ENCODE assay signal across 15 cellular contexts in genomic region chr7:130615583-130615982, GRCh38. TPM values are rescaled to one million over a fixed set of nuclear protein-coding genes. Genes with fewer than 3 reads are reported as not detected.
DNase-seq lines count a peak whose midpoint lies in the region; ATAC-seq, FAIRE-seq and TF ChIP-seq lines count a peak whose summit lies in the region.
"Had no signal": no experiment of that assay in that cellular context is flagged by ENCODE, and none has a peak within 500 bp of the region (broad histone marks: within the 10 kb centered on the region; RNA-seq: fewer than 3 reads in every experiment).

No MANE protein-coding gene starts in this region.

- H3K27ac ChIP-seq in heart right ventricle (no peak overlapping the region), HepG2 (ENCODE audit: extremely low read length, insufficient read depth, low read length) (no peak overlapping the region)
- H3K27ac ChIP-seq: HL-60 had no signal

- no peaks in the 10 kb centered on the region for H4K20me1 ChIP-seq in HepG2 (ENCODE audit: insufficient read depth, low read length)

- TF ChIP-seq POLR2A in HepG2 (IDR thresholded peaks at IDR 0.05; ENCODE audit: insufficient read depth in 1 of 2, low read depth in 2 of 2, low read length in 2 of 2): no peak

- no peak overlapping the region for H2AFZ ChIP-seq in HepG2 (ENCODE audit: low read length)
- H2AFZ ChIP-seq: GM23338 had no signal

- ATAC-seq in Right ventricle myocardium superior (ENCODE audit: poor library complexity): peak; percentile 94
- no peak for ATAC-seq in left cardiac atrium
- ATAC-seq in heart right ventricle: peak in 5 of 8 donors; percentile 44 to 96 (median 82)
- peak; percentile 45; the same call in 2 of the 3 replicates for ATAC-seq in HepG2
- no peak for ATAC-seq in GM19395 (IDR thresholded peaks at IDR 0.05; ENCODE audit: unreplicated experiment)
- ATAC-seq: GM23338 had no signal

- no peak for TF ChIP-seq EP300 in HepG2 (IDR thresholded peaks at IDR 0.05; ENCODE audit: low read depth in 2 of 2, low read length in 2 of 2)
- no peak for TF ChIP-seq EP300 in HepG2 (CRISPR knock-in tag; IDR thresholded peaks at IDR 0.05; ENCODE audit: borderline replicate concordance)

- CTCF ChIA-PET in HepG2 (lab: Yijun Ruan, JAX; ENCODE audit: low intra/inter-chr PET ratio, low total read pairs): no interaction called here

- H3K27me3 ChIP-seq in heart right ventricle (no peaks in the 10 kb centered on the region), HepG2 (ENCODE audit: control insufficient read depth in 1 of 2, insufficient read depth in 2 of 2, low read length in 2 of 2) (no peaks in the 10 kb centered on the region)

- WGBS in heart right ventricle, 2 donors: 73 to 89% methylated on average over 2 of the region's 2 CpGs
- WGBS in HepG2 (ENCODE audit: low lambda C conversion rate): 92% methylated on average over 2 of the region's 2 CpGs

- H3K4me1 ChIP-seq in heart right ventricle (no peaks in the 10 kb centered on the region), HepG2 (ENCODE audit: insufficient read depth, low read length) (no peaks in the 10 kb centered on the region)

- no peaks in the 10 kb centered on the region for H3K79me2 ChIP-seq in HepG2 (ENCODE audit: insufficient read depth, low read length)

- H3K4me3 ChIP-seq in heart right ventricle (no peak overlapping the region), HepG2 (replicated peaks in 1 of 3; ENCODE audit: insufficient read depth in 1 of 3, low read depth in 2 of 3, low read length in 3 of 3) (no peak overlapping the region)
- H3K4me3 ChIP-seq: GM23338 had no signal

- intact Hi-C loops in Right ventricle myocardium superior (cut with DNase I): no loop called here
- intact Hi-C loops in left cardiac atrium (cut with DNase I): no loop called here
- intact Hi-C loops in heart right ventricle (cut with DNase I): no loop called here
- intact Hi-C loops in HepG2 (cut with micrococcal nuclease; ENCODE audit: unreplicated experiment): no loop called here

- no peak for FAIRE-seq in HepG2 (lab: Jason Lieb, UNC)
- FAIRE-seq: G401.6 had no signal

- H3K36me3 ChIP-seq in heart right ventricle: peaks cover 0 to 65% (median 17%) of the 10 kb centered on the region in 9 donors
- H3K36me3 ChIP-seq in HepG2 (replicated peaks in 1 of 2; ENCODE audit: control insufficient read depth in 1 of 2, insufficient read depth in 2 of 2, low read length in 2 of 2): peaks cover 3 to 11% of the 10 kb centered on the region in 2 experiments

- H3K9me3 ChIP-seq in heart right ventricle: peaks cover 0 to 21% (median 3%) of the 10 kb centered on the region in 11 donors
- no peaks in the 10 kb centered on the region for H3K9me3 ChIP-seq in HepG2 (ENCODE audit: low read length)

- DNase-seq in Right ventricle myocardium superior: peak; percentile 43
- no peak for DNase-seq in left cardiac atrium
- no peak for DNase-seq in heart right ventricle
- peak; percentile 6 for DNase-seq in HepG2 (ENCODE audit: low spot score)
- DNase-seq in G401 (ENCODE audit: low spot score): no peak
- DNase-seq in stimulated activated CD8-positive, alpha-beta memory T cell treated with anti-CD3 and anti-CD28 coated beads, Interleukin-4, amount 100 ng/mL, for 48 hours: no peak
- DNase-seq: ACHN; C1 segment of cervical spinal cord; CD4-positive, alpha-beta T cell; DMS79; H7 had no signal

- no peak for TF ChIP-seq CTCF in heart right ventricle (IDR thresholded peaks at IDR 0.05)
- no peak for TF ChIP-seq CTCF in HepG2 (CRISPR knock-in tag; IDR thresholded peaks at IDR 0.05)

- no peak overlapping the region for H3K9ac ChIP-seq in HepG2 (ENCODE audit: insufficient read depth, low read depth, low read length)

- in situ Hi-C loops in HepG2 (cut with HindIII; ENCODE audit: extremely low pct_ligation_motif_present, low pct_unique_long_range_greater_than_20kb) (no loop called here), G401 (cut with HindIII; ENCODE audit: low sequenced_read_pairs) (no loop called here)

- BruUV-seq in HepG2 (replicated peaks; lab: Mats Ljungman, UMichigan): no TSS peak

- TF ChIP-seq RAD21 in HepG2 (CRISPR knock-in tag; IDR thresholded peaks at IDR 0.05): no peak

- POLR2A ChIA-PET in HepG2 (lab: Yijun Ruan, JAX): no interaction called here

- no peak overlapping the region for H3K4me2 ChIP-seq in HepG2 (ENCODE audit: low read depth, low read length)
- H3K4me2 ChIP-seq: GM23338 had no signal

TF ChIP-seq in HepG2, 621 proteins besides CTCF, POLR2A, EP300 and RAD21:
- no peak for TF ChIP-seq MTF2 (CRISPR knock-in tag; IDR thresholded peaks at IDR 0.05; ENCODE audit: borderline replicate concordance)
- TF ChIP-seq HDAC2 (CRISPR knock-in tag; IDR thresholded peaks at IDR 0.05): no peak
- TF ChIP-seq MIER3 (CRISPR knock-in tag; IDR thresholded peaks at IDR 0.05; ENCODE audit: borderline replicate concordance): no peak
- TF ChIP-seq XBP1 (CRISPR knock-in tag; IDR thresholded peaks at IDR 0.05): no peak
- TF ChIP-seq E2F2 (CRISPR knock-in tag; IDR thresholded peaks at IDR 0.05; ENCODE audit: borderline replicate concordance): no peak
- no peak for TF ChIP-seq ARHGAP35 (CRISPR knock-in tag; IDR thresholded peaks at IDR 0.05; ENCODE audit: borderline replicate concordance)
- TF ChIP-seq ZNF577 (CRISPR knock-in tag; IDR thresholded peaks at IDR 0.05; ENCODE audit: borderline replicate concordance, low read depth): no peak
- TF ChIP-seq KMT2A (CRISPR knock-in tag; IDR thresholded peaks at IDR 0.05): no peak
- no peak for TF ChIP-seq XRCC5 (optimal IDR thresholded peaks at IDR 0.05; ENCODE audit: low read length)
- TF ChIP-seq ZFY (CRISPR knock-in tag; IDR thresholded peaks at IDR 0.05): no peak
- no peak for TF ChIP-seq ZC3H13 (CRISPR knock-in tag; IDR thresholded peaks at IDR 0.05)
- peak; percentile 69 for TF ChIP-seq CEBPB (IDR thresholded peaks at IDR 0.05; ENCODE audit: borderline replicate concordance, low read depth, low read length)
- TF ChIP-seq CCAR2 (optimal IDR thresholded peaks at IDR 0.05; ENCODE audit: low read depth, low read length): no peak
- TF ChIP-seq ZBTB42 (CRISPR knock-in tag; IDR thresholded peaks at IDR 0.05): no peak
- TF ChIP-seq ZBTB33 (CRISPR knock-in tag; IDR thresholded peaks at IDR 0.05): peak; percentile 94

RNA-seq across cellular contexts. Expression of gene COPG2, which starts 53.0 kb away (rescaled TPM):
- total RNA-seq in Right ventricle myocardium superior (18.2 TPM), left cardiac atrium (10 to 100 TPM; 17.9 to 18.4 TPM), heart right ventricle (10 to 100 TPM; 19.9 to 27.2 (median 23.3) TPM), HepG2 (2016; rRNA removed; fragmentation: Illumina TruSeq; extraction: Trizol) (17.7 and 27.7 TPM in 2 replicates)
- polyA plus RNA-seq in heart right ventricle (10 to 100 TPM in 1 of 2 donors, 1 to 10 TPM in 1; 5.3 to 11.3 TPM), HepG2 (2011; rRNA removed) (12.6 and 14.1 TPM in 2 replicates)
- 1.5 and 2.1 TPM in 2 replicates for total RNA-seq in HepG2 (2016; cell fraction: cytosol; rRNA removed; fragmentation: Illumina TruSeq; extraction: Trizol; ENCODE audit: low read depth)
- 18.5 and 23.9 TPM in 2 replicates for total RNA-seq in HepG2 (2016; cell fraction: insoluble cytoplasmic fraction; rRNA removed; fragmentation: Illumina TruSeq; extraction: Trizol)
- total RNA-seq in HepG2 (2016; cell fraction: membrane; rRNA removed; fragmentation: Illumina TruSeq; extraction: Trizol): 5.6 and 6.4 TPM in 2 replicates
- 16.1 and 17.2 TPM in 2 replicates for total RNA-seq in HepG2 (2016; cell fraction: nucleus; rRNA removed; fragmentation: Illumina TruSeq; extraction: Trizol)
- polyA plus RNA-seq in HepG2 (2011; cell fraction: cytosol; rRNA removed): 9.8 and 13.2 TPM in 2 replicates
- polyA plus RNA-seq in HepG2 (2011; cell fraction: nucleus; rRNA removed): 6.0 and 6.4 TPM in 2 replicates
- polyA plus RNA-seq in HepG2 (2012): 11.9 and 13.8 TPM in 2 replicates
- polyA plus RNA-seq in HepG2 (2016; cell fraction: cytosol; fragmentation: Illumina TruSeq; extraction: Trizol; ENCODE audit: low read depth): 1.4 and 1.5 TPM in 2 replicates
- polyA plus RNA-seq in HepG2 (2016; cell fraction: insoluble cytoplasmic fraction; fragmentation: Illumina TruSeq; extraction: Trizol; ENCODE audit: low read depth): 21.0 and 22.5 TPM in 2 replicates
- 3.3 and 3.7 TPM in 2 replicates for polyA plus RNA-seq in HepG2 (2016; cell fraction: membrane; fragmentation: Illumina TruSeq; extraction: Trizol; ENCODE audit: low read depth)
- polyA plus RNA-seq in HepG2 (2016; cell fraction: nucleus; fragmentation: Illumina TruSeq; extraction: Trizol; ENCODE audit: insufficient read depth, low read depth): 15.1 and 15.7 TPM in 2 replicates
- 23.1 and 23.8 TPM in 2 replicates for polyA minus RNA-seq in HepG2 (2011; rRNA and poly(A)+ RNA removed; ENCODE audit: low replicate concordance)
- 15.2 and 17.4 TPM in 2 replicates for polyA minus RNA-seq in HepG2 (2011; cell fraction: cytosol; rRNA and poly(A)+ RNA removed)
- polyA minus RNA-seq in HepG2 (2011; cell fraction: nucleus; rRNA and poly(A)+ RNA removed): 15.8 and 18.9 TPM in 2 replicates
- 27.2 and 43.6 TPM in 2 replicates for total RNA-seq in G401 (2014; rRNA removed; shearing (Covaris generic))

Comparison
In these comparisons a context has a peak if more than half of its experiments do, and no peak if none do; other contexts are left out.
1. ATAC-seq: peak in Right ventricle myocardium superior (single experiment), heart right ventricle (5 of 8) and HepG2 (single experiment); none in left cardiac atrium (0 of 2) and GM19395 (single experiment).
2. DNase-seq: peak in Right ventricle myocardium superior (single experiment) and HepG2 (single experiment); none in left cardiac atrium (single experiment), heart right ventricle (0 of 2), G401 (single experiment) and stimulated activated CD8-positive, alpha-beta memory T cell treated with anti-CD3 and anti-CD28 coated beads, Interleukin-4, amount 100 ng/mL, for 48 hours (single experiment).